In the genomic region with DNA sequence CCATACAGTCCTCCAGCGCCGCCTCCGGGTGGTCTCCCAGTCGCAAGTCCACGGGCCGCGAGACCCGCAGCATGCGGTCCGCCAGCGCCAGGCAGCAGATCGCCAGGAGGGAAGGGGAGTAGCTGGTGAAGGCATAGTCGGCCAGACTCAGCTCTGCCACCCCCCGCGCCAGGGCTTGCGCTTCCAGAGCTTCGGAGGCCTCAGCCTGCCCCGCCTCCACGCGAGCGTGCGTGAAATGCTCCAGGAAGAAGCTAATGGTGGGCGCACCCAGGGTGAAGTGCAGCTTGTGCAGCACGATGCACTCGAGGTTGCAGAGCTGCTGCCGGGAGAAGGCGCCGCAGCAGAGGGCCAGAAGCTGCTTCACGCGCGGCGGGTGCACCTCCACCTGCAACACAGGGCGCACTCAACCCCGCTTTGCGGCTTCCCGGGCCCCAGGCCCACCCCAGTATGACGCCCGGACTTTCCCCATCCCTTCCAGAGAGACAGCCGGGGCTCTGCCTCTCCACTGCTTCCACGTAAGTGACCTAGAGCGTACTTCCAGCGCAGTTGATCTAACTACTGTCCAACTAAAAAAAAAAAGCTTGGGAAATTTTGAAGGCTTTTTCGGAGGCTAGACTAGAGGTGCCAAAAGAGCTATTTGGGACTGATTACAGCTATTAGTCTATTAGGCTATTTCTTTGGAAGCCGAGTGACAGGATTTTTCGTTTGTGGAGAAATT, we compare ENCODE assay signal across 8 cellular contexts. TPM values are rescaled to one million over a fixed set of nuclear protein-coding genes. Genes with fewer than 3 reads are reported as not detected.
DNase-seq lines count a peak whose midpoint lies in the region; ATAC-seq and TF ChIP-seq lines count a peak whose summit lies in the region.

No MANE protein-coding gene starts in this region.

- H3K27ac ChIP-seq in HL-60 (replicated peaks) (no peak overlapping the region), iPS-20b (ENCODE audit: low read length) (no peak overlapping the region)

- peaks cover 14% of the 10 kb centered on the region for H3K36me3 Mint-ChIP-seq in activated T-helper 17 cell treated with anti-CD3 and anti-CD28 coated beads, Interleukin-2, amount 50 U/mL, for 72 hours (ENCODE audit: low read depth)
- H3K36me3 Mint-ChIP-seq in stimulated activated naive CD8-positive, alpha-beta T cell treated with anti-CD3 and anti-CD28 coated beads, Interleukin-15, Interleukin-2, amounts not matched to agents 100 ng/mL and 50 ng/mL, for 24 hours (ENCODE audit: low read depth): no peaks in the 10 kb centered on the region

- peaks cover 6% of the 10 kb centered on the region for H3K4me1 Mint-ChIP-seq in activated T-helper 17 cell treated with anti-CD3 and anti-CD28 coated beads, Interleukin-2, amount 50 U/mL, for 72 hours
- H3K4me1 Mint-ChIP-seq in stimulated activated naive CD8-positive, alpha-beta T cell treated with anti-CD3 and anti-CD28 coated beads, Interleukin-15, Interleukin-2, amounts not matched to agents 100 ng/mL and 50 ng/mL, for 24 hours (ENCODE audit: low read depth): peaks cover 39% of the 10 kb centered on the region

- H3K27me3 ChIP-seq in BE2C (peaks cover 84% of the 10 kb centered on the region), HL-60 (ENCODE audit: insufficient read depth, poor library complexity, severe bottlenecking) (peaks cover 37% of the 10 kb centered on the region), iPS-20b (ENCODE audit: insufficient read depth, low read length) (peaks cover 100% of the 10 kb centered on the region)

- H3K27me3 Mint-ChIP-seq in activated T-helper 17 cell treated with anti-CD3 and anti-CD28 coated beads, Interleukin-2, amount 50 U/mL, for 72 hours: peaks cover 49% of the 10 kb centered on the region
- H3K27me3 Mint-ChIP-seq in stimulated activated naive CD8-positive, alpha-beta T cell treated with anti-CD3 and anti-CD28 coated beads, Interleukin-15, Interleukin-2, amounts not matched to agents 100 ng/mL and 50 ng/mL, for 24 hours: peaks cover 71% of the 10 kb centered on the region

- no peak overlapping the region for H3K27ac Mint-ChIP-seq in activated T-helper 17 cell treated with anti-CD3 and anti-CD28 coated beads, Interleukin-2, amount 50 U/mL, for 72 hours
- no peak overlapping the region for H3K27ac Mint-ChIP-seq in stimulated activated naive CD8-positive, alpha-beta T cell treated with anti-CD3 and anti-CD28 coated beads, Interleukin-15, Interleukin-2, amounts not matched to agents 100 ng/mL and 50 ng/mL, for 24 hours

- peak overlapping the region; percentile 85 for H3K4me3 Mint-ChIP-seq in activated T-helper 17 cell treated with anti-CD3 and anti-CD28 coated beads, Interleukin-2, amount 50 U/mL, for 72 hours
- peak overlapping the region; percentile 74 for H3K4me3 Mint-ChIP-seq in stimulated activated naive CD8-positive, alpha-beta T cell treated with anti-CD3 and anti-CD28 coated beads, Interleukin-15, Interleukin-2, amounts not matched to agents 100 ng/mL and 50 ng/mL, for 24 hours

- H3K4me1 ChIP-seq in BE2C (no peaks in the 10 kb centered on the region), iPS-20b (ENCODE audit: insufficient read depth, low read length) (peaks cover 7% of the 10 kb centered on the region)

- H3K36me3 ChIP-seq in BE2C: no peaks in the 10 kb centered on the region
- no peaks in the 10 kb centered on the region for H3K36me3 ChIP-seq in iPS-20b (ENCODE audit: insufficient read depth, low read depth, low read length)

- ATAC-seq in activated T-helper 17 cell treated with anti-CD3 and anti-CD28 coated beads, Interleukin-2, amount 50 U/mL, for 72 hours (replicated peaks): no peak
- no peak for ATAC-seq in HG03439 (IDR thresholded peaks at IDR 0.05; ENCODE audit: unreplicated experiment)

- peak; percentile 49 for DNase-seq in BE2C
- DNase-seq in HL-60 (ENCODE audit: low read depth in 1 of 2, low spot score in 1 of 2): no peak
- no peak for DNase-seq in NCI-H2196 (lab: John Stamatoyannopoulos, UW; ENCODE audit: unreplicated experiment)
- DNase-seq in T-helper 9 cell: no peak

- no peaks in the 10 kb centered on the region for H3K9me3 Mint-ChIP-seq in activated T-helper 17 cell treated with anti-CD3 and anti-CD28 coated beads, Interleukin-2, amount 50 U/mL, for 72 hours
- H3K9me3 Mint-ChIP-seq in stimulated activated naive CD8-positive, alpha-beta T cell treated with anti-CD3 and anti-CD28 coated beads, Interleukin-15, Interleukin-2, amounts not matched to agents 100 ng/mL and 50 ng/mL, for 24 hours: no peaks in the 10 kb centered on the region

- no peak overlapping the region for H3K9ac ChIP-seq in iPS-20b (ENCODE audit: low read depth, low read length)

- TF ChIP-seq CTCF in BE2C (IDR thresholded peaks at IDR 0.05; ENCODE audit: low read depth, low read length) (no peak), HL-60 (IDR thresholded peaks at IDR 0.05; ENCODE audit: insufficient read depth, low read length) (no peak)

- peak overlapping the region; percentile 18 for H3K4me3 ChIP-seq in BE2C (ENCODE audit: low read depth, low read length)
- H3K4me3 ChIP-seq in HL-60 (replicated peaks; ENCODE audit: insufficient read depth, low read length): peak overlapping the region; percentile 47
- H3K4me3 ChIP-seq in iPS-20b (ENCODE audit: low read length): peak overlapping the region; percentile 63

- no peaks in the 10 kb centered on the region for H3K9me3 ChIP-seq in BE2C
- H3K9me3 ChIP-seq in iPS-20b (ENCODE audit: insufficient read depth, low read depth, low read length): peaks cover 14% of the 10 kb centered on the region; the same call in 1 of the 2 replicates

RNA-seq across cellular contexts. Expression of a gene that starts 1.8 kb away (rescaled TPM):
- polyA plus RNA-seq in BE2C (2012; ENCODE audit: insufficient read depth, insufficient read length, low read depth): not detected
- total RNA-seq in activated T-helper 17 cell treated with anti-CD3 and anti-CD28 coated beads, Interleukin-2, amount 50 U/mL, for 72 hours: not detected

RNA-seq across cellular contexts. Expression of a gene that starts 4.5 kb away (rescaled TPM):
- not detected for polyA plus RNA-seq in BE2C (2012; ENCODE audit: insufficient read depth, insufficient read length, low read depth)
- total RNA-seq in activated T-helper 17 cell treated with anti-CD3 and anti-CD28 coated beads, Interleukin-2, amount 50 U/mL, for 72 hours: under 1 TPM in 1 of 2 donors, not detected in 1; 0.16 TPM

RNA-seq across cellular contexts. Expression of a gene that starts 58.7 kb away (rescaled TPM):
- not detected for polyA plus RNA-seq in BE2C (2012; ENCODE audit: insufficient read depth, insufficient read length, low read depth)
- total RNA-seq in activated T-helper 17 cell treated with anti-CD3 and anti-CD28 coated beads, Interleukin-2, amount 50 U/mL, for 72 hours: not detected
